ENCODE assay signal across 26 cellular contexts in genomic region chr2:28210535-28210934, GRCh38.
"Had no signal": no experiment of that assay in that cellular context is flagged by ENCODE, and none has a peak within 500 bp of the region (broad histone marks: within the 10 kb centered on the region; RNA-seq: fewer than 3 reads in every experiment).

No MANE protein-coding gene starts in this region.

- H3K4me1 Mint-ChIP-seq: nephron progenitor cell; neural progenitor cell; stimulated activated memory B cell treated with anti-CD40 and anti-IgM and Interleukin-4, amounts not matched to agents 10 μg/mL and 1 μg/mL and 100 μg/mL, for 72 hours; stimulated activated naive CD8-positive, alpha-beta T cell treated with anti-CD3 and anti-CD28 coated beads, Interleukin-15, amount 100 ng/mL, for 72 hours had no signal

- H3K36me3 Mint-ChIP-seq: mesothelial cell of epicardium, neural progenitor cell had no signal

- H3K4me2 ChIP-seq: neural progenitor cell, smooth muscle cell had no signal

- H3K4me3 ChIP-seq: left ventricle myocardium inferior, lung, mucosa of descending colon, neural progenitor cell, psoas muscle, right lobe of liver, smooth muscle cell, testis, thyroid gland, upper lobe of right lung had no signal

- ATAC-seq: naive thymus-derived CD4-positive, alpha-beta T cell; right lobe of liver; stimulated activated memory B cell treated with anti-CD40 and anti-IgM and Interleukin-4, amounts not matched to agents 10 μg/mL and 1 μg/mL and 100 μg/mL, for 72 hours; stimulated activated naive CD8-positive, alpha-beta T cell treated with anti-CD3 and anti-CD28 coated beads, Interleukin-15, amount 100 ng/mL, for 72 hours; upper lobe of right lung had no signal

- H3K4me3 Mint-ChIP-seq: mesothelial cell of epicardium; naive thymus-derived CD4-positive, alpha-beta T cell; nephron progenitor cell; neural progenitor cell; stimulated activated memory B cell treated with anti-CD40 and anti-IgM and Interleukin-4, amounts not matched to agents 10 μg/mL and 1 μg/mL and 100 μg/mL, for 72 hours; stimulated activated naive CD8-positive, alpha-beta T cell treated with anti-CD3 and anti-CD28 coated beads, Interleukin-15, amount 100 ng/mL, for 72 hours had no signal

- H3K27ac ChIP-seq: left ventricle myocardium inferior, neural progenitor cell, neutrophil, parathyroid adenoma, psoas muscle, right lobe of liver, testis, thyroid gland, upper lobe of right lung had no signal

- H3K27ac Mint-ChIP-seq: mesothelial cell of epicardium; naive thymus-derived CD4-positive, alpha-beta T cell; nephron progenitor cell; neural progenitor cell; stimulated activated memory B cell treated with anti-CD40 and anti-IgM and Interleukin-4, amounts not matched to agents 10 μg/mL and 1 μg/mL and 100 μg/mL, for 72 hours; stimulated activated naive CD8-positive, alpha-beta T cell treated with anti-CD3 and anti-CD28 coated beads, Interleukin-15, amount 100 ng/mL, for 72 hours had no signal

- H3K27me3 ChIP-seq: neural progenitor cell, neutrophil, right lobe of liver, testis, thyroid gland, upper lobe of right lung had no signal

- H3K9me3 ChIP-seq: left ventricle myocardium inferior, mucosa of descending colon, neutrophil, psoas muscle, right lobe of liver, testis, thyroid gland, upper lobe of right lung had no signal

- H3K36me3 ChIP-seq: left ventricle myocardium inferior, neural progenitor cell, neutrophil, right lobe of liver, thyroid gland, upper lobe of right lung had no signal

- H3K4me1 ChIP-seq: neural progenitor cell, parathyroid adenoma, right lobe of liver, testis, thyroid gland, upper lobe of right lung had no signal

- FAIRE-seq: urothelium cell line had no signal

- DNase-seq: islet precursor cell; left ventricle myocardium inferior; mucosa of descending colon; naive thymus-derived CD4-positive, alpha-beta T cell; nephron progenitor cell; occipital lobe; psoas muscle; right lobe of liver; stimulated activated CD4-positive, alpha-beta T cell treated with anti-CD3 and anti-CD28 coated beads, Interleukin-1b, Interleukin-23, amount 100 ng/mL, for 48 hours; stimulated activated CD4-positive, alpha-beta T cell treated with anti-CD3 and anti-CD28 coated beads, Interleukin-2, amount 100 ng/mL, for 48 hours; stimulated activated CD4-positive, alpha-beta T cell treated with anti-CD3 and anti-CD28 coated beads, Interleukin-4, amount 100 ng/mL, for 4 hours; stimulated activated CD8-positive, alpha-beta memory T cell treated with anti-CD3 and anti-CD28 coated beads, Interleukin-4, amount 100 ng/mL, for 48 hours; stimulated activated naive CD4-positive, alpha-beta T cell treated with Interleukin-2 at 50 U/mL for 16 hours; stimulated activated naive CD8-positive, alpha-beta T cell treated with anti-CD3 and anti-CD28 coated beads, Interleukin-15, amount 100 ng/mL, for 72 hours; testis; thyroid gland; trophoblast cell; upper lobe of right lung had no signal

- H3K27me3 Mint-ChIP-seq: naive thymus-derived CD4-positive, alpha-beta T cell; stimulated activated memory B cell treated with anti-CD40 and anti-IgM and Interleukin-4, amounts not matched to agents 10 μg/mL and 1 μg/mL and 100 μg/mL, for 72 hours; stimulated activated naive CD8-positive, alpha-beta T cell treated with anti-CD3 and anti-CD28 coated beads, Interleukin-15, amount 100 ng/mL, for 72 hours had no signal
